Comparison of ENCODE assay signal across 27 cellular contexts in genomic region chr4:60588556-60588955, GRCh38.
"Had no signal": no experiment of that assay in that cellular context is flagged by ENCODE, and none has a peak within 500 bp of the region (broad histone marks: within the 10 kb centered on the region; RNA-seq: fewer than 3 reads in every experiment).

No MANE protein-coding gene starts in this region.

- H3K4me3 ChIP-seq: left ventricle myocardium inferior, lung, mucosa of descending colon, pancreas, prostate gland, sigmoid colon, spleen, suprapubic skin, thoracic aorta, tibial artery, uterus had no signal

- H3K27me3 Mint-ChIP-seq: memory B cell; naive thymus-derived CD4-positive, alpha-beta T cell; natural killer cell treated with Interleukin-12 subunit alpha and Interleukin-12 subunit beta and Interleukin-15 and Interleukin-18, amount 100 ng/mL, for 72 hours; stimulated activated naive CD8-positive, alpha-beta T cell treated with anti-CD3 and anti-CD28 coated beads, Interleukin-15, Interleukin-2, amounts not matched to agents 100 ng/mL and 50 ng/mL, for 24 hours had no signal

- H3K9me3 ChIP-seq: pancreas, prostate gland, sigmoid colon, suprapubic skin, thoracic aorta, tibial artery, uterus had no signal

- DNase-seq: hypothalamus; immature natural killer cell; left ventricle myocardium inferior; midbrain; mucosa of descending colon; naive thymus-derived CD4-positive, alpha-beta T cell; nucleus accumbens; pancreas; posterior cingulate gyrus; retina; right cardiac atrium; sigmoid colon; small intestine; spleen; stimulated activated CD4-positive, alpha-beta T cell treated with anti-CD3 and anti-CD28 coated beads, Interleukin-4, amount 100 ng/mL, for 24 hours; stimulated activated naive CD4-positive, alpha-beta T cell; tibial artery; uterus had no signal

- H3K4me1 Mint-ChIP-seq: immature natural killer cell; memory B cell; naive thymus-derived CD4-positive, alpha-beta T cell; stimulated activated effector memory CD8-positive, alpha-beta T cell treated with anti-CD3 and anti-CD28 coated beads, Interleukin-12 subunit alpha, Interleukin-12 subunit beta, amount 100 ng/mL, for 72 hours had no signal

- H3K36me3 Mint-ChIP-seq: memory B cell; naive thymus-derived CD4-positive, alpha-beta T cell; stimulated activated effector memory CD8-positive, alpha-beta T cell treated with anti-CD3 and anti-CD28 coated beads, Interleukin-12 subunit alpha, Interleukin-12 subunit beta, amount 100 ng/mL, for 72 hours had no signal

- FAIRE-seq: islet of Langerhans, pancreas, small intestine had no signal

- H3K4me3 Mint-ChIP-seq: immature natural killer cell; memory B cell; naive thymus-derived CD4-positive, alpha-beta T cell; natural killer cell treated with Interleukin-12 subunit alpha and Interleukin-12 subunit beta and Interleukin-15 and Interleukin-18, amount 100 ng/mL, for 72 hours; stimulated activated effector memory CD8-positive, alpha-beta T cell treated with anti-CD3 and anti-CD28 coated beads, Interleukin-12 subunit alpha, Interleukin-12 subunit beta, amount 100 ng/mL, for 72 hours; stimulated activated naive CD8-positive, alpha-beta T cell treated with anti-CD3 and anti-CD28 coated beads, Interleukin-15, Interleukin-2, amounts not matched to agents 100 ng/mL and 50 ng/mL, for 24 hours had no signal

- H3K27ac ChIP-seq: left ventricle myocardium inferior, pancreas, prostate gland, sigmoid colon, spleen, suprapubic skin, thoracic aorta, tibial artery, uterus had no signal

- H3K27me3 ChIP-seq: pancreas, sigmoid colon, spleen, suprapubic skin, tibial artery, uterus had no signal

- H3K36me3 ChIP-seq: left ventricle myocardium inferior, pancreas, prostate gland, sigmoid colon, spleen, suprapubic skin, thoracic aorta, tibial artery, uterus had no signal

- H3K27ac Mint-ChIP-seq: immature natural killer cell; memory B cell; naive thymus-derived CD4-positive, alpha-beta T cell; natural killer cell treated with Interleukin-12 subunit alpha and Interleukin-12 subunit beta and Interleukin-15 and Interleukin-18, amount 100 ng/mL, for 72 hours; stimulated activated effector memory CD8-positive, alpha-beta T cell treated with anti-CD3 and anti-CD28 coated beads, Interleukin-12 subunit alpha, Interleukin-12 subunit beta, amount 100 ng/mL, for 72 hours; stimulated activated naive CD8-positive, alpha-beta T cell treated with anti-CD3 and anti-CD28 coated beads, Interleukin-15, Interleukin-2, amounts not matched to agents 100 ng/mL and 50 ng/mL, for 24 hours had no signal

- H3K4me1 ChIP-seq: left ventricle myocardium inferior, pancreas, prostate gland, sigmoid colon, spleen, suprapubic skin, tibial artery, uterus had no signal

- ATAC-seq: mucosa of descending colon; naive thymus-derived CD4-positive, alpha-beta T cell; natural killer cell treated with Interleukin-12 subunit alpha and Interleukin-12 subunit beta and Interleukin-15 and Interleukin-18, amount 100 ng/mL, for 72 hours; pancreas; right cardiac atrium; stimulated activated effector memory CD8-positive, alpha-beta T cell treated with anti-CD3 and anti-CD28 coated beads, Interleukin-12 subunit alpha, Interleukin-12 subunit beta, amount 100 ng/mL, for 72 hours had no signal
